Comparison of ENCODE assay signal across 8 cellular contexts in the genomic region with DNA sequence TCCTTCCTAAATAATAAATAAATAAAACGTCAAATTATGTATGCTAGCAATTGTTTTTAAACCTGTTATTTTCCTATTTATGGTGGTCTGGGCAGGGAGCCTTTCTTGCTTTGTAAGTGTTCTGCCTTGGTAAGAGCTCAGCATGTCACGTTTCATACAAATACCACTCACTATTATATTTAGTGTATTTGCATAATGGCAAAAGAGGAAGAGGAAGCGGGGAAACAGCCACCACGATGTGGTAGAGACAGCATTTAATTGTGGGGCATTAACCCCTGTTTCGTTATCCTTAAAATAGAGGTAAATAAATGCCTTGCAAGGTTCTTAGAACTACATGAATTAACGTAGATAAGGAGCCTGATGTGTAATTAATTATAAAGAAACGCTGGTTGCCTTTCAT. TPM values are rescaled to one million over a fixed set of nuclear protein-coding genes. Genes with fewer than 3 reads are reported as not detected.
A peak's percentile ranks its signal among the peaks of the same experiment; 100 is the strongest.
DNase-seq lines count a peak whose midpoint lies in the region; ATAC-seq and TF ChIP-seq lines count a peak whose summit lies in the region.

No MANE protein-coding gene starts in this region.

- H3K36me3 Mint-ChIP-seq in activated CD4-positive, alpha-beta memory T cell treated with anti-CD3 and anti-CD28 coated beads for 36 hours = peaks cover 19% of the 10 kb centered on the region
- H3K36me3 Mint-ChIP-seq in WTC11 = peaks cover 16% of the 10 kb centered on the region

- H3K27me3 Mint-ChIP-seq in activated CD4-positive, alpha-beta memory T cell treated with anti-CD3 and anti-CD28 coated beads for 36 hours = no peaks in the 10 kb centered on the region
- H3K27me3 Mint-ChIP-seq in WTC11 (ENCODE audit: low read depth) = no peaks in the 10 kb centered on the region

- H3K9me3 ChIP-seq in upper lobe of right lung (no peaks in the 10 kb centered on the region), left lung (no peaks in the 10 kb centered on the region)

- H3K4me1 ChIP-seq in upper lobe of right lung (peaks cover 18% of the 10 kb centered on the region), left lung (peaks cover 5 to 35% of the 10 kb centered on the region in 2 donors)

- CTCF ChIA-PET in activated CD4-positive, alpha-beta memory T cell treated with anti-CD3 and anti-CD28 coated beads for 36 hours (lab: Charles Lee) = interaction anchor here (1.6 kb wide), 1 partner anchor 44 kb away, joined by 3 read pairs; no protein-coding TSS in a partner anchor
- CTCF ChIA-PET in WTC11 (lab: Charles Lee) = interaction anchor here (1.9 kb wide), 1 partner anchor 42 kb away, joined by 8 read pairs; a partner anchor contains a TSS

- H3K36me3 ChIP-seq in upper lobe of right lung = peaks cover 10% of the 10 kb centered on the region
- H3K36me3 ChIP-seq in left lung = peaks cover 0 to 14% of the 10 kb centered on the region in 2 donors

- H3K27ac ChIP-seq in upper lobe of right lung (no peak overlapping the region), left lung (peak overlapping the region in 1 of 2 donors; percentile 97)

- no peak overlapping the region for H3K4me3 Mint-ChIP-seq in activated CD4-positive, alpha-beta memory T cell treated with anti-CD3 and anti-CD28 coated beads for 36 hours
- no peak overlapping the region for H3K4me3 Mint-ChIP-seq in WTC11

- H3K27ac Mint-ChIP-seq in activated CD4-positive, alpha-beta memory T cell treated with anti-CD3 and anti-CD28 coated beads for 36 hours = no peak overlapping the region
- no peak overlapping the region for H3K27ac Mint-ChIP-seq in WTC11

- H3K27me3 ChIP-seq in upper lobe of right lung = no peaks in the 10 kb centered on the region
- H3K27me3 ChIP-seq in left lung = no peaks in the 10 kb centered on the region

- DNase-seq in GF-D8 (lab: John Stamatoyannopoulos, UW) = peak; percentile 66
- peak; percentile 31 for DNase-seq in activated CD4-positive, alpha-beta memory T cell treated with anti-CD3 and anti-CD28 coated beads for 36 hours
- DNase-seq in upper lobe of right lung = no peak
- DNase-seq in left lung = no peak
- no peak for DNase-seq in WTC11 (ENCODE audit: low spot score)
- DNase-seq in pons (ENCODE audit: low spot score) = no peak

- POLR2A ChIA-PET in activated CD4-positive, alpha-beta memory T cell treated with anti-CD3 and anti-CD28 coated beads for 36 hours (lab: Charles Lee) = interaction anchor here (1.4 to 2.5 kb wide), 3 partner anchors 7 to 123 kb away, joined by 3 to 8 read pairs (median 7); no protein-coding TSS in a partner anchor
- POLR2A ChIA-PET in WTC11 (lab: Charles Lee) = no interaction called here

- peak overlapping the region; percentile 87 for H3K4me3 ChIP-seq in upper lobe of right lung
- H3K4me3 ChIP-seq in left lung = peak overlapping the region in 1 of 2 donors; percentile 89

- H3K4me1 Mint-ChIP-seq in activated CD4-positive, alpha-beta memory T cell treated with anti-CD3 and anti-CD28 coated beads for 36 hours (ENCODE audit: low read depth) = peaks cover 23% of the 10 kb centered on the region
- H3K4me1 Mint-ChIP-seq in WTC11 = peaks cover 32% of the 10 kb centered on the region

- intact Hi-C loops in activated CD4-positive, alpha-beta memory T cell treated with anti-CD3 and anti-CD28 coated beads for 36 hours (cut with micrococcal nuclease) = no loop called here
- intact Hi-C loops in upper lobe of right lung (cut with DNase I) = no loop called here
- intact Hi-C loops in left lung (cut with DNase I) = no loop called here

- H3K9me3 Mint-ChIP-seq in activated CD4-positive, alpha-beta memory T cell treated with anti-CD3 and anti-CD28 coated beads for 36 hours = no peaks in the 10 kb centered on the region
- no peaks in the 10 kb centered on the region for H3K9me3 Mint-ChIP-seq in WTC11

- no peak for TF ChIP-seq CTCF in upper lobe of right lung (IDR thresholded peaks at IDR 0.05)
- no peak for TF ChIP-seq CTCF in left lung (IDR thresholded peaks at IDR 0.05)
- no peak for TF ChIP-seq CTCF in WTC11 (IDR thresholded peaks at IDR 0.05)

- ATAC-seq in GM19452 (IDR thresholded peaks at IDR 0.05; ENCODE audit: unreplicated experiment) (peak; percentile 47), HG03439 (IDR thresholded peaks at IDR 0.05; ENCODE audit: unreplicated experiment) (peak; percentile 44), upper lobe of right lung (no peak), left lung (no peak), WTC11 (no peak)

TF ChIP-seq in WTC11, 78 proteins besides CTCF, POLR2A, EP300 and RAD21:
- TF ChIP-seq SMAD4 (CRISPR knock-in tag; IDR thresholded peaks at IDR 0.05) (no peak), NR3C1 (CRISPR knock-in tag; conservative IDR thresholded peaks at IDR 0.05; ENCODE audit: low read depth) (no peak), ZNF121 (CRISPR knock-in tag; IDR thresholded peaks at IDR 0.05) (no peak), MXD4 (CRISPR knock-in tag; IDR thresholded peaks at IDR 0.05; ENCODE audit: borderline replicate concordance) (no peak), CBFB (CRISPR knock-in tag; IDR thresholded peaks at IDR 0.05; ENCODE audit: low read depth) (no peak), ZNF138 (CRISPR knock-in tag; conservative IDR thresholded peaks at IDR 0.05) (no peak), ZNF416 (CRISPR knock-in tag; IDR thresholded peaks at IDR 0.05) (no peak), ELF4 (CRISPR knock-in tag; IDR thresholded peaks at IDR 0.05; ENCODE audit: low read depth) (no peak), ETV6 (CRISPR knock-in tag; IDR thresholded peaks at IDR 0.05) (no peak), FOXJ3 (CRISPR knock-in tag; IDR thresholded peaks at IDR 0.05; ENCODE audit: borderline replicate concordance) (no peak)
- TF ChIP-seq, protein P1, sequence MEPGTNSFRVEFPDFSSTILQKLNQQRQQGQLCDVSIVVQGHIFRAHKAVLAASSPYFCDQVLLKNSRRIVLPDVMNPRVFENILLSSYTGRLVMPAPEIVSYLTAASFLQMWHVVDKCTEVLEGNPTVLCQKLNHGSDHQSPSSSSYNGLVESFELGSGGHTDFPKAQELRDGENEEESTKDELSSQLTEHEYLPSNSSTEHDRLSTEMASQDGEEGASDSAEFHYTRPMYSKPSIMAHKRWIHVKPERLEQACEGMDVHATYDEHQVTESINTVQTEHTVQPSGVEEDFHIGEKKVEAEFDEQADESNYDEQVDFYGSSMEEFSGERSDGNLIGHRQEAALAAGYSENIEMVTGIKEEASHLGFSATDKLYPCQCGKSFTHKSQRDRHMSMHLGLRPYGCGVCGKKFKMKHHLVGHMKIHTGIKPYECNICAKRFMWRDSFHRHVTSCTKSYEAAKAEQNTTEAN (CRISPR knock-in tag; IDR thresholded peaks at IDR 0.05) = no peak
- TF ChIP-seq, protein P2, sequence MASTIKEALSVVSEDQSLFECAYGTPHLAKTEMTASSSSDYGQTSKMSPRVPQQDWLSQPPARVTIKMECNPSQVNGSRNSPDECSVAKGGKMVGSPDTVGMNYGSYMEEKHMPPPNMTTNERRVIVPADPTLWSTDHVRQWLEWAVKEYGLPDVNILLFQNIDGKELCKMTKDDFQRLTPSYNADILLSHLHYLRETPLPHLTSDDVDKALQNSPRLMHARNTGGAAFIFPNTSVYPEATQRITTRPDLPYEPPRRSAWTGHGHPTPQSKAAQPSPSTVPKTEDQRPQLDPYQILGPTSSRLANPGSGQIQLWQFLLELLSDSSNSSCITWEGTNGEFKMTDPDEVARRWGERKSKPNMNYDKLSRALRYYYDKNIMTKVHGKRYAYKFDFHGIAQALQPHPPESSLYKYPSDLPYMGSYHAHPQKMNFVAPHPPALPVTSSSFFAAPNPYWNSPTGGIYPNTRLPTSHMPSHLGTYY (CRISPR knock-in tag; IDR thresholded peaks at IDR 0.05) = no peak
- TF ChIP-seq, protein P3, sequence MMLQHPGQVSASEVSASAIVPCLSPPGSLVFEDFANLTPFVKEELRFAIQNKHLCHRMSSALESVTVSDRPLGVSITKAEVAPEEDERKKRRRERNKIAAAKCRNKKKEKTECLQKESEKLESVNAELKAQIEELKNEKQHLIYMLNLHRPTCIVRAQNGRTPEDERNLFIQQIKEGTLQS (CRISPR knock-in tag; conservative IDR thresholded peaks at IDR 0.05) = no peak
- TF ChIP-seq, protein P4, sequence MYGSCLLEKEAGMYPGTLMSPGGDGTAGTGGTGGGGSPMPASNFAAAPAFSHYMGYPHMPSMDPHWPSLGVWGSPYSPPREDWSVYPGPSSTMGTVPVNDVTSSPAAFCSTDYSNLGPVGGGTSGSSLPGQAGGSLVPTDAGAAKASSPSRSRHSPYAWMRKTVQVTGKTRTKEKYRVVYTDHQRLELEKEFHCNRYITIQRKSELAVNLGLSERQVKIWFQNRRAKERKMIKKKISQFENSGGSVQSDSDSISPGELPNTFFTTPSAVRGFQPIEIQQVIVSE (CRISPR knock-in tag; IDR thresholded peaks at IDR 0.05; ENCODE audit: borderline replicate concordance) = no peak
- TF ChIP-seq, protein P5, sequence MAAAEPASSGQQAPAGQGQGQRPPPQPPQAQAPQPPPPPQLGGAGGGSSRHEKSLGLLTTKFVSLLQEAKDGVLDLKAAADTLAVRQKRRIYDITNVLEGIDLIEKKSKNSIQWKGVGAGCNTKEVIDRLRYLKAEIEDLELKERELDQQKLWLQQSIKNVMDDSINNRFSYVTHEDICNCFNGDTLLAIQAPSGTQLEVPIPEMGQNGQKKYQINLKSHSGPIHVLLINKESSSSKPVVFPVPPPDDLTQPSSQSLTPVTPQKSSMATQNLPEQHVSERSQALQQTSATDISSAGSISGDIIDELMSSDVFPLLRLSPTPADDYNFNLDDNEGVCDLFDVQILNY (CRISPR knock-in tag; IDR thresholded peaks at IDR 0.05) = no peak

RNA-seq across cellular contexts. Expression of a gene that starts 2.0 kb away (rescaled TPM):
- total RNA-seq in activated CD4-positive, alpha-beta memory T cell treated with anti-CD3 and anti-CD28 coated beads for 36 hours = 100 to 1,000 TPM; 179 to 182 TPM
- total RNA-seq in upper lobe of right lung = 32.0 TPM
- total RNA-seq in left lung = 10 to 100 TPM; 39.1 to 40.2 TPM
- 111 to 117 TPM (median 116 TPM) in 3 replicates for total RNA-seq in WTC11 (2021)

RNA-seq across cellular contexts. Expression of a gene that starts 42.5 kb away (rescaled TPM):
- 10 to 100 TPM; 50.7 to 57.9 TPM for total RNA-seq in activated CD4-positive, alpha-beta memory T cell treated with anti-CD3 and anti-CD28 coated beads for 36 hours
- 35.4 TPM for total RNA-seq in upper lobe of right lung
- total RNA-seq in left lung = 10 to 100 TPM; 29.3 to 31.8 TPM
- 51.0 to 55.1 TPM (median 54.6 TPM) in 3 replicates for total RNA-seq in WTC11 (2021)

Comparison
In these comparisons a context has a peak if more than half of its experiments do, and no peak if none do; other contexts are left out.
1. DNase-seq: peak in GF-D8 (single experiment) and activated CD4-positive, alpha-beta memory T cell treated with anti-CD3 and anti-CD28 coated beads for 36 hours (single experiment); none in upper lobe of right lung (single experiment), left lung (0 of 2), WTC11 (single experiment) and pons (single experiment).
2. ATAC-seq: peak in GM19452 (single experiment) and HG03439 (single experiment); none in upper lobe of right lung (single experiment), left lung (single experiment) and WTC11 (single experiment).